Comparison of ENCODE assay signal across 10 cellular contexts in the genomic region with DNA sequence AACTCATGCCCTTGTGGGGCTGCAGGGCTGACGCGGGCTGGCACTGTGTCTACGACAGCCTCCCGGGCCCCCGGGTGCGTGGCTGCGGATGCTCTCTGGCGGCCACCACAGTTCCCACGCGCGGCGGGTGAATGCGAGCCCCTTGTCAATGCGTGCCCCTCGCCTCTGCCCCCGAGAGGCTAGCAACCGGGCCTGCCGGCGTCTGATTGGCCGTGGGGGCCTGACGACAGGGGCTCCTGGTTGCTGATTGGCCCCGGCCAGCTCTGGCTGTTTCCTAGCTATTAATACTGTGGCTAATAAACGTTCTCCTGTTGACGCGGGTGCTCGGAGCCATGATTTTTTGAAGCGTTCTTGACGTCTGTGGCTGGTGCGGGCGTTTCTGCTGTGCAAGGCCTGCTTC. TPM values are rescaled to one million over a fixed set of nuclear protein-coding genes. Genes with fewer than 3 reads are reported as not detected.
DNase-seq lines count a peak whose midpoint lies in the region; ATAC-seq and TF ChIP-seq lines count a peak whose summit lies in the region.
"Had no signal": no experiment of that assay in that cellular context is flagged by ENCODE, and none has a peak within 500 bp of the region (broad histone marks: within the 10 kb centered on the region; RNA-seq: fewer than 3 reads in every experiment).

No MANE protein-coding gene starts in this region.

- intact Hi-C loops in left ventricle myocardium inferior (cut with micrococcal nuclease) (no loop called here), ovary (cut with DNase I) (loop anchor here in 2 of 4 donors (10.0 kb wide), 2 partner anchors 159 to 439 kb away; no protein-coding TSS in a partner anchor), OCI-LY7 (cut with micrococcal nuclease; ENCODE audit: unreplicated experiment) (no loop called here)

- no peak for TF ChIP-seq EP300 in ovary (IDR thresholded peaks at IDR 0.05)

- no peak for ATAC-seq in GM18519 (IDR thresholded peaks at IDR 0.05; ENCODE audit: low FRiP score, unreplicated experiment)

- H3K27me3 ChIP-seq in left ventricle myocardium inferior (ENCODE audit: low read depth) (peaks cover 87% of the 10 kb centered on the region), ovary (no peaks in the 10 kb centered on the region)

- DNase-seq in ELR (ENCODE audit: low read depth) (peak; percentile 45), astrocyte of the hippocampus (ENCODE audit: low read depth, low spot score) (peak; percentile 78), left ventricle myocardium inferior (peak; percentile 57), ovary (peak; percentile 57 to 82 (median 57)), NCI-H1930 (lab: John Stamatoyannopoulos, UW) (no peak), OCI-LY7 (ENCODE audit: low spot score) (no peak)
- DNase-seq in activated effector memory CD4-positive, alpha-beta T cell treated with anti-CD3 and anti-CD28 coated beads, Interleukin-2, amount 50 U/mL, for 16 hours = no peak
- DNase-seq: NK-92 treated with Interleukin-12 subunit alpha and Interleukin-12 subunit beta, amount 100 ng/mL, for 24 hours had no signal

- no peaks in the 10 kb centered on the region for H4K20me1 ChIP-seq in OCI-LY7 (ENCODE audit: insufficient read depth, low read length)

- no peak overlapping the region for H3K4me2 ChIP-seq in OCI-LY7 (ENCODE audit: low read length)

- no peaks in the 10 kb centered on the region for H3K9me2 ChIP-seq in OCI-LY7 (ENCODE audit: insufficient read depth, low read length)

- POLR2A ChIA-PET in OCI-LY7 (lab: Charles Lee) = no interaction called here

- BruUV-seq in OCI-LY7 (replicated peaks; lab: Mats Ljungman, UMichigan) = no TSS peak

- H3K4me1 ChIP-seq in left ventricle myocardium inferior (peaks cover 4% of the 10 kb centered on the region), ovary (ENCODE audit: insufficient read depth) (peaks cover 2% of the 10 kb centered on the region), OCI-LY7 (ENCODE audit: insufficient read depth, low read length, poor library complexity, severe bottlenecking) (no peaks in the 10 kb centered on the region)

- H3K4me3 ChIP-seq in left ventricle myocardium inferior = no peak overlapping the region
- no peak overlapping the region for H3K4me3 ChIP-seq in ovary
- no peak overlapping the region for H3K4me3 ChIP-seq in OCI-LY7 (ENCODE audit: low read depth, low read length, poor library complexity, severe bottlenecking)

- no peak for TF ChIP-seq POLR2A in ovary (IDR thresholded peaks at IDR 0.05)

- no peak overlapping the region for H2AFZ ChIP-seq in OCI-LY7 (ENCODE audit: low read length)

- H3K36me3 ChIP-seq in left ventricle myocardium inferior (no peaks in the 10 kb centered on the region), ovary (no peaks in the 10 kb centered on the region), OCI-LY7 (ENCODE audit: insufficient read depth, low read length) (no peaks in the 10 kb centered on the region)

- H3K9me3 ChIP-seq in left ventricle myocardium inferior (replicated peaks) (peaks cover 7% of the 10 kb centered on the region), ovary (no peaks in the 10 kb centered on the region), OCI-LY7 (ENCODE audit: low read length) (no peaks in the 10 kb centered on the region)

- H3K79me2 ChIP-seq in OCI-LY7 (ENCODE audit: insufficient read depth, low read depth, low read length) = no peaks in the 10 kb centered on the region

- CTCF ChIA-PET in OCI-LY7 (lab: Charles Lee; ENCODE audit: unreplicated experiment) = no interaction called here

- no peak overlapping the region for H3K27ac ChIP-seq in left ventricle myocardium inferior (replicated peaks)
- H3K27ac ChIP-seq in ovary = no peak overlapping the region
- H3K27ac ChIP-seq in OCI-LY7 (ENCODE audit: low read depth, low read length, poor library complexity, severe bottlenecking) = no peak overlapping the region

- 43 to 52% (median 43%) methylated on average over 24 to 30 of the region's 30 CpGs for WGBS in ovary, 3 donors

- TF ChIP-seq CTCF in left ventricle myocardium inferior (IDR thresholded peaks at IDR 0.05; ENCODE audit: borderline replicate concordance) (no peak), ovary (IDR thresholded peaks at IDR 0.05) (no peak), OCI-LY7 (conservative IDR thresholded peaks at IDR 0.05; ENCODE audit: low read length) (no peak)

RNA-seq across cellular contexts. Expression of a gene that starts 1.8 kb away (rescaled TPM):
- total RNA-seq in left ventricle myocardium inferior = 17.5 TPM
- total RNA-seq in ovary = 1,000 to 10,000 TPM in 3 of 7 donors, 100 to 1,000 TPM in 4; 186 to 1,950 (median 421) TPM
- 100 to 1,000 TPM; 196 to 293 TPM for polyA plus RNA-seq in ovary
- total RNA-seq in OCI-LY7 (2014; rRNA removed; shearing (Covaris generic)) = not detected in 2 replicates
- not detected in 2 replicates for total RNA-seq in OCI-LY7 (2022)
- polyA plus RNA-seq: CD14-positive monocyte had no signal

Comparison
In these comparisons a context has a peak if more than half of its experiments do, and no peak if none do; other contexts are left out.
1. DNase-seq: peak in ELR (single experiment), astrocyte of the hippocampus (single experiment), left ventricle myocardium inferior (single experiment) and ovary (5 of 5); none in NCI-H1930 (0 of 2), activated effector memory CD4-positive, alpha-beta T cell treated with anti-CD3 and anti-CD28 coated beads, Interleukin-2, amount 50 U/mL, for 16 hours (single experiment) and OCI-LY7 (single experiment).
2. RNA of a gene that starts 1.8 kb away (total RNA-seq): 186 to 1,950 TPM in ovary and 17.5 TPM in left ventricle myocardium inferior (single experiment); not detected in OCI-LY7; every median in the first group is over 10 times any median in the second.